In the genomic region with DNA sequence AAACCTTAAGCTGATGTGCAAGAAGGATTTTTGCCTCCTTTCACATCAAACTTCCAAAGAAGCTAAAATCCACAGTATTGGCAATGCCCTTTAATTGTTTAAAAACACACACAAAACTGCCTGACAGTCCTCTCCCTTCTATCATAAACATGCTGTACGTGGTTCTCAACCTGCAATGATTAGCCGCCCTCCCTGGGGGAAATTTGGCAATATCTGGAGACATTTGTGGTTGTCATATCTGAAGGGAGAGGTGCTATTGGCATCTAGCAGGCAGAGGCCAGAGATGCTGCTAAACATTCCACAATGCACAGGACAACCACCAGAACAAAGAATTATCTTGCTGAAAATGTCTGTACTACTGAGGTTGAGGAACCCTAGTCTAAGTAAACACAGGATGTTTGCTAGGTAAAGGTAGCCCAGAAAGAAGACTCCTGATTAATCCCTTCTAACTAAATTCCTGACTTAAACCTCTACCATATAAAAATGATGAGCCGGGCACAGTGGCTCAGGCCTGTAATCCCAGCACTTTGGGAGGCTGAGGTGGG, we compare ENCODE assay signal across 1 cellular context.
TF ChIP-seq lines count a peak whose summit lies in the region.

No MANE protein-coding gene starts in this region.

TF ChIP-seq in liver, 16 proteins besides CTCF, POLR2A, EP300 and RAD21:
- TF ChIP-seq, protein P1, sequence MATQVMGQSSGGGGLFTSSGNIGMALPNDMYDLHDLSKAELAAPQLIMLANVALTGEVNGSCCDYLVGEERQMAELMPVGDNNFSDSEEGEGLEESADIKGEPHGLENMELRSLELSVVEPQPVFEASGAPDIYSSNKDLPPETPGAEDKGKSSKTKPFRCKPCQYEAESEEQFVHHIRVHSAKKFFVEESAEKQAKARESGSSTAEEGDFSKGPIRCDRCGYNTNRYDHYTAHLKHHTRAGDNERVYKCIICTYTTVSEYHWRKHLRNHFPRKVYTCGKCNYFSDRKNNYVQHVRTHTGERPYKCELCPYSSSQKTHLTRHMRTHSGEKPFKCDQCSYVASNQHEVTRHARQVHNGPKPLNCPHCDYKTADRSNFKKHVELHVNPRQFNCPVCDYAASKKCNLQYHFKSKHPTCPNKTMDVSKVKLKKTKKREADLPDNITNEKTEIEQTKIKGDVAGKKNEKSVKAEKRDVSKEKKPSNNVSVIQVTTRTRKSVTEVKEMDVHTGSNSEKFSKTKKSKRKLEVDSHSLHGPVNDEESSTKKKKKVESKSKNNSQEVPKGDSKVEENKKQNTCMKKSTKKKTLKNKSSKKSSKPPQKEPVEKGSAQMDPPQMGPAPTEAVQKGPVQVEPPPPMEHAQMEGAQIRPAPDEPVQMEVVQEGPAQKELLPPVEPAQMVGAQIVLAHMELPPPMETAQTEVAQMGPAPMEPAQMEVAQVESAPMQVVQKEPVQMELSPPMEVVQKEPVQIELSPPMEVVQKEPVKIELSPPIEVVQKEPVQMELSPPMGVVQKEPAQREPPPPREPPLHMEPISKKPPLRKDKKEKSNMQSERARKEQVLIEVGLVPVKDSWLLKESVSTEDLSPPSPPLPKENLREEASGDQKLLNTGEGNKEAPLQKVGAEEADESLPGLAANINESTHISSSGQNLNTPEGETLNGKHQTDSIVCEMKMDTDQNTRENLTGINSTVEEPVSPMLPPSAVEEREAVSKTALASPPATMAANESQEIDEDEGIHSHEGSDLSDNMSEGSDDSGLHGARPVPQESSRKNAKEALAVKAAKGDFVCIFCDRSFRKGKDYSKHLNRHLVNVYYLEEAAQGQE (IDR thresholded peaks at IDR 0.05), result no peak
- TF ChIP-seq, protein P2, sequence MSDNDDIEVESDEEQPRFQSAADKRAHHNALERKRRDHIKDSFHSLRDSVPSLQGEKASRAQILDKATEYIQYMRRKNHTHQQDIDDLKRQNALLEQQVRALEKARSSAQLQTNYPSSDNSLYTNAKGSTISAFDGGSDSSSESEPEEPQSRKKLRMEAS (IDR thresholded peaks at IDR 0.05), result no peak
- TF ChIP-seq RXRA (IDR thresholded peaks at IDR 0.05) (no peak), FOXA2 (IDR thresholded peaks at IDR 0.05) (no peak), FOXA1 (IDR thresholded peaks at IDR 0.05) (no peak)
